8 cellular contexts compared by ENCODE assay signal in the genomic region with DNA sequence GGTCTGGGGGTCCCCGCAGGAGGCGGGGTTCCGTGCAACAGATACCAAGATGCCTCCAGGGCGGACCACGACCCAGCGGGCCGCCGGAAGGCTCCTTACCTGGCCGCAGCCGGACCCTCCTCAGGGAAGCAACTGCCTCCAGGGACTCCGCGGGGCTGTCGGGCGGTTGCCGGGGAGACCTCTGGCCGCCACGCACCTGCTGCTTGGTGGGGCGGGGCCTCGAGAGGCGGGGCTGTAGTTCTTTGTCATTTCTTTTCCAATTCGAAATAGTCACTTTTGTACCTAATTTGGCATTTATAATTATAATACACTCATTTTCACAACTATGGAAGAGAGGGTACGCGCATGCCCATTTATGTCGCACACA. TPM values are rescaled to one million over a fixed set of nuclear protein-coding genes. Genes with fewer than 3 reads are reported as not detected.
DNase-seq lines count a peak whose midpoint lies in the region; ATAC-seq and TF ChIP-seq lines count a peak whose summit lies in the region.

No MANE protein-coding gene starts in this region.

- H3K36me3 ChIP-seq in BLaER1 treated with 17β-estradiol and CSF1 and Interleukin-3, amounts not matched to agents 10 nM and 100 nM: peaks cover 0 to 10% (median 0%) of the 10 kb centered on the region in 11 experiments; a peak in 4 of 22 replicates
- H3K36me3 ChIP-seq in cardiac muscle cell: no peaks in the 10 kb centered on the region
- no peaks in the 10 kb centered on the region for H3K36me3 ChIP-seq in trophoblast cell (ENCODE audit: control insufficient read depth in 1 of 2, insufficient read depth in 2 of 2, low read length in 2 of 2)
- H3K36me3 ChIP-seq in uterus: no peaks in the 10 kb centered on the region

- no peaks in the 10 kb centered on the region for H3K36me3 Mint-ChIP-seq in activated naive CD4-positive, alpha-beta T cell treated with anti-CD3 and anti-CD28 coated beads for 36 hours (ENCODE audit: low read depth)

- peak overlapping the region; percentile 80 for H4K12ac ChIP-seq in trophoblast cell (ENCODE audit: low read depth, low read length)

- no peak overlapping the region for H2BK12ac ChIP-seq in trophoblast cell (ENCODE audit: low read length)

- H3K9me3 ChIP-seq in BLaER1 treated with 17β-estradiol and CSF1 and Interleukin-3, amounts not matched to agents 10 nM and 100 nM (replicated peaks in 1 of 11): peaks cover 0 to 9% (median 0%) of the 10 kb centered on the region in 11 experiments; a peak in 1 of 22 replicates
- no peaks in the 10 kb centered on the region for H3K9me3 ChIP-seq in cardiac muscle cell (ENCODE audit: low read depth)
- H3K9me3 ChIP-seq in trophoblast cell (ENCODE audit: insufficient read depth, low read depth, low read length): no peaks in the 10 kb centered on the region
- no peaks in the 10 kb centered on the region for H3K9me3 ChIP-seq in uterus

- H3K4me3 ChIP-seq in BLaER1 treated with 17β-estradiol and CSF1 and Interleukin-3, amounts not matched to agents 10 nM and 100 nM: peak overlapping the region; percentile 72 to 91 (median 87)
- H3K4me3 ChIP-seq in cardiac muscle cell (peak overlapping the region; percentile 82), trophoblast cell (ENCODE audit: low read depth, low read length) (peak overlapping the region; percentile 78), uterus (peak overlapping the region; percentile 73 to 96)

- H3K18ac ChIP-seq in trophoblast cell (ENCODE audit: low read length): no peak overlapping the region

- CTCF ChIA-PET in RWPE1 (lab: Yijun Ruan, JAX): interaction anchor here (0.6 kb wide), 1 partner anchor 329 kb away, joined by 3 read pairs; no protein-coding TSS in a partner anchor
- CTCF ChIA-PET in activated naive CD4-positive, alpha-beta T cell treated with anti-CD3 and anti-CD28 coated beads for 36 hours (lab: Charles Lee): interaction anchor here (1.5 to 2.7 kb wide), 4 partner anchors 10 to 349 kb away, joined by 6 to 8 read pairs (median 7); no protein-coding TSS in a partner anchor

- peak overlapping the region; percentile 81 for H3K27ac Mint-ChIP-seq in activated naive CD4-positive, alpha-beta T cell treated with anti-CD3 and anti-CD28 coated beads for 36 hours

- peak overlapping the region; percentile 88 to 99 (median 96) for H3K4me2 ChIP-seq in BLaER1 treated with 17β-estradiol and CSF1 and Interleukin-3, amounts not matched to agents 10 nM and 100 nM
- peak overlapping the region; percentile 100 for H3K4me2 ChIP-seq in trophoblast cell (ENCODE audit: low read length)

- H3K27me3 ChIP-seq in BLaER1 treated with 17β-estradiol and CSF1 and Interleukin-3, amounts not matched to agents 10 nM and 100 nM: no peaks in the 10 kb centered on the region
- H3K27me3 ChIP-seq in cardiac muscle cell (peaks cover 9% of the 10 kb centered on the region), trophoblast cell (ENCODE audit: insufficient read depth, low read length) (no peaks in the 10 kb centered on the region), uterus (no peaks in the 10 kb centered on the region)

- H3K14ac ChIP-seq in trophoblast cell (ENCODE audit: low read length): peak overlapping the region; percentile 60

- peak; percentile 39 for ATAC-seq in GM19395 (IDR thresholded peaks at IDR 0.05; ENCODE audit: unreplicated experiment)
- ATAC-seq in HG03521 (IDR thresholded peaks at IDR 0.05; ENCODE audit: unreplicated experiment): peak; percentile 48

- H3K23ac ChIP-seq in trophoblast cell (ENCODE audit: low read length): no peak overlapping the region

- intact Hi-C loops in activated naive CD4-positive, alpha-beta T cell treated with anti-CD3 and anti-CD28 coated beads for 36 hours (cut with micrococcal nuclease): loop anchor here (2.0 to 10.0 kb wide), 7 partner anchors 62 to 1254 kb away; a partner anchor contains a TSS
- intact Hi-C loops in uterus (cut with DNase I; ENCODE audit: low total_unique reads): no loop called here

- POLR2A ChIA-PET in RWPE1 (lab: Yijun Ruan, JAX; ENCODE audit: low non-redundant PET): no interaction called here

- H3K79me2 ChIP-seq in trophoblast cell (ENCODE audit: control insufficient read depth, insufficient read depth, low read length, poor library complexity): peaks cover 4% of the 10 kb centered on the region

- H3K27me3 Mint-ChIP-seq in activated naive CD4-positive, alpha-beta T cell treated with anti-CD3 and anti-CD28 coated beads for 36 hours (ENCODE audit: low read depth): no peaks in the 10 kb centered on the region

- peaks cover 26% of the 10 kb centered on the region for H3K4me1 Mint-ChIP-seq in activated naive CD4-positive, alpha-beta T cell treated with anti-CD3 and anti-CD28 coated beads for 36 hours (ENCODE audit: low read depth)

- H4K91ac ChIP-seq in trophoblast cell (ENCODE audit: low read depth, low read length): no peak overlapping the region

- H3K9ac ChIP-seq in BLaER1 treated with 17β-estradiol and CSF1 and Interleukin-3, amounts not matched to agents 10 nM and 100 nM: peak overlapping the region; percentile 64 to 88 (median 83)
- H3K9ac ChIP-seq in trophoblast cell (ENCODE audit: low read length): peak overlapping the region; percentile 28

- H3K4ac ChIP-seq in trophoblast cell (ENCODE audit: low read depth, low read length): no peak overlapping the region

- peak overlapping the region; percentile 92 for H4K8ac ChIP-seq in trophoblast cell (ENCODE audit: low read depth, low read length)

- no peak for DNase-seq in RWPE1 (ENCODE audit: low spot score)
- peak; percentile 70 for DNase-seq in activated naive CD4-positive, alpha-beta T cell treated with anti-CD3 and anti-CD28 coated beads for 36 hours
- DNase-seq in cardiac muscle cell (ENCODE audit: low read depth in 1 of 2, low spot score in 1 of 2): peak in 1 of 2 donors; percentile 74
- DNase-seq in trophoblast cell: peak; percentile 29 to 53
- peak; percentile 34 to 36 for DNase-seq in uterus

- H3K9me3 Mint-ChIP-seq in activated naive CD4-positive, alpha-beta T cell treated with anti-CD3 and anti-CD28 coated beads for 36 hours: no peaks in the 10 kb centered on the region

- peak overlapping the region; percentile 4 for H2BK5ac ChIP-seq in trophoblast cell (ENCODE audit: low read depth, low read length, poor library complexity)

- H3K4me1 ChIP-seq in BLaER1 treated with 17β-estradiol and CSF1 and Interleukin-3, amounts not matched to agents 10 nM and 100 nM: peaks cover 34 to 66% (median 47%) of the 10 kb centered on the region in 10 experiments
- H3K4me1 ChIP-seq in cardiac muscle cell (ENCODE audit: low read depth) (peaks cover 3% of the 10 kb centered on the region), trophoblast cell (ENCODE audit: control insufficient read depth in 1 of 2, insufficient read depth in 2 of 2, low read length in 2 of 2) (peaks cover 0 to 3% of the 10 kb centered on the region in 2 experiments), uterus (no peaks in the 10 kb centered on the region)

- peak overlapping the region; percentile 90 for H2AFZ ChIP-seq in trophoblast cell (ENCODE audit: insufficient read depth, low read length, poor library complexity)

- H3K79me1 ChIP-seq in trophoblast cell (ENCODE audit: low read length): peaks cover 6% of the 10 kb centered on the region

- peak overlapping the region; percentile 63 to 87 (median 82) for H3K27ac ChIP-seq in BLaER1 treated with 17β-estradiol and CSF1 and Interleukin-3, amounts not matched to agents 10 nM and 100 nM
- H3K27ac ChIP-seq in RWPE1: peak overlapping the region; percentile 75
- peak overlapping the region; percentile 95 for H3K27ac ChIP-seq in cardiac muscle cell
- H3K27ac ChIP-seq in trophoblast cell (ENCODE audit: low read depth, low read length): no peak overlapping the region
- peak overlapping the region; percentile 81 to 84 for H3K27ac ChIP-seq in uterus

- no peak overlapping the region for H2AK5ac ChIP-seq in trophoblast cell (ENCODE audit: low read length)

- no peak for TF ChIP-seq POLR2A in uterus (IDR thresholded peaks at IDR 0.05)

- H3K4me3 Mint-ChIP-seq in activated naive CD4-positive, alpha-beta T cell treated with anti-CD3 and anti-CD28 coated beads for 36 hours: peak overlapping the region; percentile 83

- H4K20me1 ChIP-seq in BLaER1 treated with 17β-estradiol and CSF1 and Interleukin-3, amounts not matched to agents 10 nM and 100 nM: peaks cover 0 to 9% (median 0%) of the 10 kb centered on the region in 11 experiments; a peak in 3 of 22 replicates

- H2BK120ac ChIP-seq in trophoblast cell (ENCODE audit: insufficient read depth, low read length, poor library complexity): no peak overlapping the region

- WGBS in trophoblast cell (ENCODE audit: extremely low coverage, insufficient coverage, insufficient read length): no CpG with 5 or more reads among the region's 24 CpGs

- TF ChIP-seq CTCF in RWPE1 (conservative IDR thresholded peaks at IDR 0.05; ENCODE audit: low read depth): no peak
- TF ChIP-seq CTCF in cardiac muscle cell (IDR thresholded peaks at IDR 0.05; ENCODE audit: low read depth, low read length): no peak
- TF ChIP-seq CTCF in uterus (IDR thresholded peaks at IDR 0.05): no peak

RNA-seq across cellular contexts. Expression of a gene that starts 0.6 kb away (rescaled TPM):
- 1 to 10 TPM; 1.7 TPM for total RNA-seq in activated naive CD4-positive, alpha-beta T cell treated with anti-CD3 and anti-CD28 coated beads for 36 hours
- total RNA-seq in cardiac muscle cell (9.7 and 18.6 TPM in 2 replicates), uterus (10 to 100 TPM; 12.3 to 27.9 (median 13.5) TPM)
- polyA plus RNA-seq in cardiac muscle cell: 8.3 and 13.7 TPM in 2 replicates
- polyA plus RNA-seq in trophoblast cell (2013): 2.0 and 2.5 TPM in 2 replicates

RNA-seq across cellular contexts. Expression of a gene that starts 0.7 kb away (rescaled TPM):
- total RNA-seq in activated naive CD4-positive, alpha-beta T cell treated with anti-CD3 and anti-CD28 coated beads for 36 hours: 10 to 100 TPM; 14.0 to 16.4 TPM
- total RNA-seq in cardiac muscle cell (15.8 and 17.4 TPM in 2 replicates), uterus (10 to 100 TPM in 3 of 4 donors, 1 to 10 TPM in 1; 4.1 to 35.5 (median 17.4) TPM)
- 22.0 and 28.8 TPM in 2 replicates for polyA plus RNA-seq in cardiac muscle cell
- 7.9 and 8.1 TPM in 2 replicates for polyA plus RNA-seq in trophoblast cell (2013)
